Comparison of ENCODE assay signal across 15 cellular contexts in the genomic region with DNA sequence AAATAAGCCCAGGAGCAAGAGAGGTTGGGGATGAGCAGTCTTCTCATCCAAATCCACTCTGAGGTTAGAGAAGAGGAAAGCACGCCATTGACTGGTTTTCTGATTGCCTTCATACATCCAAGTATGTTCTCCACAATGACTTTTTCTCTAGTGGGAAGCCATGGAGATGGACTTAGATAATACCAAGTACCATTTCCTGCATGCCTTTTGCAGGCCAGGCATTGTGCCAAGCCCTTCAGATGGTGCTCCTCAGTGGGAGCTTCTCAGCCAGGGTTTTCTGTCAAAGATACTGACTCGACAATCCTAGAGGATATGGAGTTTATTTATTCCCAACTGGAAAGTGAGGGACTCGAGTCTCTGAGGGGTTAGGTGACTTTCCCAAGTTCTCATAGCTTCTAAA.
A peak's percentile ranks its signal among the peaks of the same experiment; 100 is the strongest.
DNase-seq lines count a peak whose midpoint lies in the region; ATAC-seq and TF ChIP-seq lines count a peak whose summit lies in the region.
"Had no signal": no experiment of that assay in that cellular context is flagged by ENCODE, and none has a peak within 500 bp of the region (broad histone marks: within the 10 kb centered on the region; RNA-seq: fewer than 3 reads in every experiment).

No MANE protein-coding gene starts in this region.

- no peak for TF ChIP-seq EP300 in SK-N-SH (IDR thresholded peaks at IDR 0.05; ENCODE audit: borderline replicate concordance in 1 of 2, low read depth in 1 of 2, low read length in 1 of 2)

- H3K4me3 Mint-ChIP-seq in naive thymus-derived CD8-positive, alpha-beta T cell = no peak overlapping the region
- H3K4me3 Mint-ChIP-seq: B cell had no signal

- peaks cover 15% of the 10 kb centered on the region for H3F3A ChIP-seq in SK-N-SH (replicated peaks; ENCODE audit: insufficient read depth)

- TF ChIP-seq RAD21 in SK-N-SH (IDR thresholded peaks at IDR 0.05; ENCODE audit: low read length) = no peak

- POLR2A ChIA-PET in SK-N-SH (lab: Yijun Ruan, JAX) = no interaction called here
- POLR2A ChIA-PET in naive thymus-derived CD8-positive, alpha-beta T cell (lab: Charles Lee) = interaction anchor here (0.6 to 1.1 kb wide), 2 partner anchors 65 to 68 kb away, joined by 3 read pairs; no protein-coding TSS in a partner anchor

- DNase-seq in A172 (ENCODE audit: low spot score) (peak; percentile 46), GM03348 (ENCODE audit: low spot score) (peak; percentile 47), SK-N-SH (no peak), foreskin fibroblast (peak; percentile 54 to 68), GF-D8 (lab: John Stamatoyannopoulos, UW) (no peak)
- no peak for DNase-seq in naive thymus-derived CD8-positive, alpha-beta T cell
- no peak for DNase-seq in stimulated activated CD4-positive, alpha-beta T cell treated with anti-CD3 and anti-CD28 coated beads, Interleukin-12 subunit alpha, Interleukin-12 subunit beta, amount 100 ng/mL, for 4 hours
- DNase-seq: activated naive CD4-positive, alpha-beta T cell treated with anti-CD3 and anti-CD28 coated beads, Interleukin-2, amount 50 U/mL, for 16 hours; cerebellar nuclear complex; DND-41; mucosa of descending colon; NCI-H524 had no signal

- H3K79me2 ChIP-seq in SK-N-SH (ENCODE audit: insufficient read depth) = no peaks in the 10 kb centered on the region

- no peaks in the 10 kb centered on the region for H3K27me3 ChIP-seq in SK-N-SH (ENCODE audit: insufficient read depth)
- H3K27me3 ChIP-seq: esophagus muscularis mucosa had no signal

- H3K4me2 ChIP-seq in SK-N-SH = peak overlapping the region; percentile 26; the same call in 1 of the 2 replicates

- H3K27ac Mint-ChIP-seq in naive thymus-derived CD8-positive, alpha-beta T cell = no peak overlapping the region
- H3K27ac Mint-ChIP-seq: B cell had no signal

- peaks cover 10 to 24% (median 10%) of the 10 kb centered on the region in 4 donors for H3K4me1 Mint-ChIP-seq in naive thymus-derived CD8-positive, alpha-beta T cell

- no peaks in the 10 kb centered on the region for H3K36me3 ChIP-seq in SK-N-SH (replicated peaks in 1 of 2; ENCODE audit: control insufficient read depth in 1 of 2, insufficient read depth in 2 of 2, low read length in 1 of 2)
- H3K36me3 ChIP-seq: esophagus muscularis mucosa had no signal

- no peaks in the 10 kb centered on the region for H3K9me3 Mint-ChIP-seq in naive thymus-derived CD8-positive, alpha-beta T cell

- CTCF ChIA-PET in SK-N-SH (lab: Yijun Ruan, JAX) = interaction anchor here (0.6 to 1.0 kb wide), 3 partner anchors 21 to 213 kb away, joined by 3 read pairs; no protein-coding TSS in a partner anchor

- H3K27me3 Mint-ChIP-seq in naive thymus-derived CD8-positive, alpha-beta T cell = no peaks in the 10 kb centered on the region
- H3K27me3 Mint-ChIP-seq: B cell had no signal

- no peak overlapping the region for H3K4me3 ChIP-seq in SK-N-SH (ENCODE audit: low read depth in 2 of 2, low read length in 1 of 2)
- no peak overlapping the region for H3K4me3 ChIP-seq in foreskin fibroblast (ENCODE audit: low read depth in 1 of 2, low read length in 2 of 2)
- H3K4me3 ChIP-seq: esophagus muscularis mucosa, mucosa of descending colon had no signal

- no peaks in the 10 kb centered on the region for H3K9me2 ChIP-seq in SK-N-SH

- H3K4me1 ChIP-seq in SK-N-SH (ENCODE audit: control insufficient read depth in 1 of 2, insufficient read depth in 2 of 2, low read depth in 1 of 2, low read length in 1 of 2) = peaks cover 0 to 38% of the 10 kb centered on the region in 2 experiments; a peak in 3 of 4 replicates

- no peak overlapping the region for H3K9ac ChIP-seq in SK-N-SH

- WGBS in SK-N-SH (ENCODE audit: low lambda C conversion rate) = 100% methylated on average over 2 of the region's 3 CpGs

- H3K27ac ChIP-seq in SK-N-SH (ENCODE audit: low read depth in 2 of 2, low read length in 1 of 2) = peak overlapping the region; percentile 34 to 73; a peak in 3 of 4 replicates

- no peak overlapping the region for H2AFZ ChIP-seq in SK-N-SH (ENCODE audit: low read depth)

- H3K9me3 ChIP-seq in SK-N-SH = no peaks in the 10 kb centered on the region
- H3K9me3 ChIP-seq: esophagus muscularis mucosa, mucosa of descending colon had no signal

- TF ChIP-seq CTCF in SK-N-SH (IDR thresholded peaks at IDR 0.05) = no peak
- no peak for TF ChIP-seq CTCF in foreskin fibroblast (IDR thresholded peaks at IDR 0.05; ENCODE audit: low read depth, low read length)

- no peaks in the 10 kb centered on the region for H3K36me3 Mint-ChIP-seq in naive thymus-derived CD8-positive, alpha-beta T cell

- no peaks in the 10 kb centered on the region for H4K20me1 ChIP-seq in SK-N-SH (ENCODE audit: insufficient read depth)

- ATAC-seq in naive thymus-derived CD8-positive, alpha-beta T cell = no peak
- no peak for ATAC-seq in HG02623 (IDR thresholded peaks at IDR 0.05; ENCODE audit: unreplicated experiment)
- ATAC-seq: mucosa of descending colon had no signal

TF ChIP-seq in SK-N-SH, 30 proteins besides CTCF, POLR2A, EP300 and RAD21:
- TF ChIP-seq NFIC (IDR thresholded peaks at IDR 0.05; ENCODE audit: borderline replicate concordance) (peak; percentile 82), TCF12 (IDR thresholded peaks at IDR 0.05) (peak; percentile 57)
- TF ChIP-seq, protein P1, sequence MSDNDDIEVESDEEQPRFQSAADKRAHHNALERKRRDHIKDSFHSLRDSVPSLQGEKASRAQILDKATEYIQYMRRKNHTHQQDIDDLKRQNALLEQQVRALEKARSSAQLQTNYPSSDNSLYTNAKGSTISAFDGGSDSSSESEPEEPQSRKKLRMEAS (IDR thresholded peaks at IDR 0.05; ENCODE audit: low read depth) = no peak

Comparison
In these comparisons a context has a peak if more than half of its experiments do, and no peak if none do; other contexts are left out.
1. DNase-seq: peak in A172 (single experiment), GM03348 (single experiment) and foreskin fibroblast (2 of 2); none in SK-N-SH (single experiment), naive thymus-derived CD8-positive, alpha-beta T cell (0 of 10), stimulated activated CD4-positive, alpha-beta T cell treated with anti-CD3 and anti-CD28 coated beads, Interleukin-12 subunit alpha, Interleukin-12 subunit beta, amount 100 ng/mL, for 4 hours (single experiment) and GF-D8 (single experiment).